ENCODE assay signal across 17 cellular contexts in genomic region chr5:116506448-116506847, GRCh38.
DNase-seq lines count a peak whose midpoint lies in the region; ATAC-seq and TF ChIP-seq lines count a peak whose summit lies in the region.
"Had no signal": no experiment of that assay in that cellular context is flagged by ENCODE, and none has a peak within 500 bp of the region (broad histone marks: within the 10 kb centered on the region; RNA-seq: fewer than 3 reads in every experiment).

No MANE protein-coding gene starts in this region.

- H3K4me3 Mint-ChIP-seq in glutamatergic neuron (ENCODE audit: unreplicated experiment) (peak overlapping the region; percentile 76), nephron (peak overlapping the region in 2 of 3 experiments; percentile 33 to 66)
- H3K4me3 Mint-ChIP-seq: IgD-negative memory B cell, T-cell had no signal

- H3K27me3 Mint-ChIP-seq in glutamatergic neuron (ENCODE audit: unreplicated experiment) (peaks cover 5% of the 10 kb centered on the region), nephron (ENCODE audit: low read depth) (no peaks in the 10 kb centered on the region)
- H3K27me3 Mint-ChIP-seq: IgD-negative memory B cell, T-cell had no signal

- H3K4me1 Mint-ChIP-seq in glutamatergic neuron (ENCODE audit: low read depth, unreplicated experiment), result peaks cover 48% of the 10 kb centered on the region
- H3K4me1 Mint-ChIP-seq in nephron, result peaks cover 94% of the 10 kb centered on the region
- H3K4me1 Mint-ChIP-seq: IgD-negative memory B cell, T-cell had no signal

- peak overlapping the region; percentile 88 for H3K27ac Mint-ChIP-seq in glutamatergic neuron (ENCODE audit: unreplicated experiment)
- H3K27ac Mint-ChIP-seq in nephron, result peak overlapping the region; percentile 58 to 78 (median 77)
- H3K27ac Mint-ChIP-seq: T-cell had no signal

- H3K36me3 Mint-ChIP-seq in glutamatergic neuron (ENCODE audit: unreplicated experiment) (no peaks in the 10 kb centered on the region), nephron (ENCODE audit: low read depth) (peaks cover 37% of the 10 kb centered on the region)

- H3K9me3 Mint-ChIP-seq in glutamatergic neuron (ENCODE audit: unreplicated experiment), result peaks cover 10% of the 10 kb centered on the region
- no peaks in the 10 kb centered on the region for H3K9me3 Mint-ChIP-seq in nephron
- H3K9me3 Mint-ChIP-seq: IgD-negative memory B cell, T-cell had no signal

- ATAC-seq in GM21423 (IDR thresholded peaks at IDR 0.05; ENCODE audit: unreplicated experiment), result no peak
- ATAC-seq: T-cell had no signal

- DNase-seq in NCI-H446 treated with DMSO at 0.1 percent for 48 hours (lab: John Stamatoyannopoulos, UW) (peak; percentile 6), NCI-H446 (lab: John Stamatoyannopoulos, UW) (no peak), glutamatergic neuron (no peak), CD1c-positive myeloid dendritic cell (ENCODE audit: extremely low spot score) (no peak), NCI-H510A (lab: John Stamatoyannopoulos, UW) (no peak), DMS153 treated with DMSO at 0.1 percent for 48 hours (lab: John Stamatoyannopoulos, UW; ENCODE audit: unreplicated experiment) (no peak)
- DNase-seq: AML-193, DND-41, Karpas-422, NCI-H1694, NCI-H2081, NCI-H748 treated with DMSO at 0.1 percent for 48 hours, Peyer's patch, T-cell had no signal

- no peak for TF ChIP-seq CTCF in glutamatergic neuron (IDR thresholded peaks at IDR 0.05; ENCODE audit: partially characterized antibody, unreplicated experiment)
- no peak for TF ChIP-seq CTCF in nephron (IDR thresholded peaks at IDR 0.05; ENCODE audit: unreplicated experiment in 3 of 3)
